In genomic region chr12:109858764-109859163, GRCh38 we compare ENCODE assay signal across 21 cellular contexts. TPM values are rescaled to one million over a fixed set of nuclear protein-coding genes. Genes with fewer than 3 reads are reported as not detected.
DNase-seq lines count a peak whose midpoint lies in the region; ATAC-seq and TF ChIP-seq lines count a peak whose summit lies in the region.
"Had no signal": no experiment of that assay in that cellular context is flagged by ENCODE, and none has a peak within 500 bp of the region (broad histone marks: within the 10 kb centered on the region; RNA-seq: fewer than 3 reads in every experiment).

No MANE protein-coding gene starts in this region.

- H3K4me2 ChIP-seq in osteoblast (ENCODE audit: insufficient read depth, low read length), result no peak overlapping the region

- POLR2A ChIA-PET in activated CD8-positive, alpha-beta T cell treated with anti-CD3 and anti-CD28 coated beads for 36 hours (lab: Charles Lee), result interaction anchor here (0.6 to 1.2 kb wide), 3 partner anchors 9 to 181 kb away, joined by 3 read pairs; no protein-coding TSS in a partner anchor

- H3K79me2 ChIP-seq in osteoblast (ENCODE audit: insufficient read depth, low read length), result peaks cover 27% of the 10 kb centered on the region

- peak; percentile 64 for ATAC-seq in activated CD8-positive, alpha-beta memory T cell treated with anti-CD3 and anti-CD28 coated beads, Interleukin-2, amount 10 ng/mL, durations not matched to agents 7 days and 5 days
- ATAC-seq in activated CD8-positive, alpha-beta T cell treated with anti-CD3 and anti-CD28 coated beads for 36 hours, result peak; percentile 37
- ATAC-seq in HG03095 (IDR thresholded peaks at IDR 0.05; ENCODE audit: unreplicated experiment) (no peak), HG02678 (IDR thresholded peaks at IDR 0.05; ENCODE audit: unreplicated experiment) (no peak)
- ATAC-seq: lower lobe of right lung had no signal

- H3K4me3 ChIP-seq in osteoblast (ENCODE audit: insufficient read depth, low read length), result no peak overlapping the region
- H3K4me3 ChIP-seq: HAP-1, lower lobe of right lung, prostate gland, sigmoid colon, SK-N-MC, tibial artery had no signal

- DNase-seq in activated CD8-positive, alpha-beta memory T cell treated with anti-CD3 and anti-CD28 coated beads, Interleukin-2, amount 10 ng/mL, durations not matched to agents 7 days and 5 days, result no peak
- no peak for DNase-seq in activated CD8-positive, alpha-beta memory T cell treated with anti-CD3 and anti-CD28 coated beads, Interleukin-2, amount 50 U/mL, for 48 hours
- no peak for DNase-seq in activated CD8-positive, alpha-beta T cell treated with anti-CD3 and anti-CD28 coated beads for 36 hours
- no peak for DNase-seq in immature natural killer cell
- no peak for DNase-seq in osteoblast (ENCODE audit: insufficient read length, low spot score, missing footprints)
- DNase-seq: 8988T; activated CD4-positive, alpha-beta T cell treated with anti-CD3 and anti-CD28 coated beads for 4 hours; KG1; lower lobe of right lung; NCI-H1436 treated with DMSO at 0.1 percent for 48 hours; sigmoid colon; stimulated activated naive CD4-positive, alpha-beta T cell treated with Interleukin-2 at 50 U/mL for 16 hours; tibial artery had no signal

- H3K36me3 Mint-ChIP-seq in activated CD8-positive, alpha-beta memory T cell treated with anti-CD3 and anti-CD28 coated beads, Interleukin-2, amount 10 ng/mL, durations not matched to agents 7 days and 5 days, result peaks cover 1% of the 10 kb centered on the region
- H3K36me3 Mint-ChIP-seq in activated CD8-positive, alpha-beta T cell treated with anti-CD3 and anti-CD28 coated beads for 36 hours (ENCODE audit: low read depth), result peaks cover 4% of the 10 kb centered on the region
- H3K36me3 Mint-ChIP-seq in immature natural killer cell, result peaks cover 0 to 7% (median 3%) of the 10 kb centered on the region in 3 donors
- peaks cover 5% of the 10 kb centered on the region for H3K36me3 Mint-ChIP-seq in stimulated activated naive CD8-positive, alpha-beta T cell treated with anti-CD3 and anti-CD28 coated beads, Interleukin-15, Interleukin-2, amounts not matched to agents 100 ng/mL and 50 ng/mL, for 24 hours (ENCODE audit: low read depth)

- no peak overlapping the region for H3K4me3 Mint-ChIP-seq in activated CD8-positive, alpha-beta memory T cell treated with anti-CD3 and anti-CD28 coated beads, Interleukin-2, amount 10 ng/mL, durations not matched to agents 7 days and 5 days
- no peak overlapping the region for H3K4me3 Mint-ChIP-seq in activated CD8-positive, alpha-beta T cell treated with anti-CD3 and anti-CD28 coated beads for 36 hours
- H3K4me3 Mint-ChIP-seq in immature natural killer cell, result no peak overlapping the region
- H3K4me3 Mint-ChIP-seq in stimulated activated naive CD8-positive, alpha-beta T cell treated with anti-CD3 and anti-CD28 coated beads, Interleukin-15, Interleukin-2, amounts not matched to agents 100 ng/mL and 50 ng/mL, for 24 hours, result no peak overlapping the region
- H3K4me3 Mint-ChIP-seq: T-helper 1 cell treated with Interleukin-12 subunit alpha and Interleukin-12 subunit beta and Interleukin-4 antibody, amounts not matched to agents 30 μg/mL and 1 μg/mL, for 36 hours had no signal

- no peak overlapping the region for H3K27ac ChIP-seq in osteoblast (ENCODE audit: low read depth, low read length)
- H3K27ac ChIP-seq: epithelial cell of prostate, lower lobe of right lung, prostate gland, sigmoid colon, SK-N-MC, tibial artery had no signal

- CTCF ChIA-PET in activated CD8-positive, alpha-beta memory T cell treated with anti-CD3 and anti-CD28 coated beads, Interleukin-2, amount 10 ng/mL, durations not matched to agents 7 days and 5 days (lab: Charles Lee), result interaction anchor here (1.2 to 3.4 kb wide), 4 partner anchors 9 to 24 kb away, joined by 3 to 32 read pairs (median 4); no protein-coding TSS in a partner anchor
- CTCF ChIA-PET in activated CD8-positive, alpha-beta T cell treated with anti-CD3 and anti-CD28 coated beads for 36 hours (lab: Charles Lee), result interaction anchor here (0.7 to 6.0 kb wide), 4 partner anchors 14 to 273 kb away, joined by 3 to 27 read pairs (median 3); no protein-coding TSS in a partner anchor

- H2AFZ ChIP-seq in osteoblast (ENCODE audit: low read length), result no peak overlapping the region

- intact Hi-C loops in activated CD8-positive, alpha-beta T cell treated with anti-CD3 and anti-CD28 coated beads for 36 hours (cut with micrococcal nuclease), result no loop called here

- H4K20me1 ChIP-seq in osteoblast (ENCODE audit: insufficient read depth, low read length), result peaks cover 11% of the 10 kb centered on the region

- H3K4me1 ChIP-seq in osteoblast (ENCODE audit: insufficient read depth, low read length), result no peaks in the 10 kb centered on the region
- H3K4me1 ChIP-seq: HAP-1, prostate gland had no signal

- H3K4me1 Mint-ChIP-seq in activated CD8-positive, alpha-beta memory T cell treated with anti-CD3 and anti-CD28 coated beads, Interleukin-2, amount 10 ng/mL, durations not matched to agents 7 days and 5 days, result peaks cover 17% of the 10 kb centered on the region
- H3K4me1 Mint-ChIP-seq in activated CD8-positive, alpha-beta T cell treated with anti-CD3 and anti-CD28 coated beads for 36 hours (ENCODE audit: low read depth), result peaks cover 6% of the 10 kb centered on the region
- peaks cover 29 to 31% of the 10 kb centered on the region in 2 donors for H3K4me1 Mint-ChIP-seq in immature natural killer cell
- no peaks in the 10 kb centered on the region for H3K4me1 Mint-ChIP-seq in stimulated activated naive CD8-positive, alpha-beta T cell treated with anti-CD3 and anti-CD28 coated beads, Interleukin-15, Interleukin-2, amounts not matched to agents 100 ng/mL and 50 ng/mL, for 24 hours (ENCODE audit: low read depth)

- H3K27ac Mint-ChIP-seq in activated CD8-positive, alpha-beta memory T cell treated with anti-CD3 and anti-CD28 coated beads, Interleukin-2, amount 10 ng/mL, durations not matched to agents 7 days and 5 days, result peak overlapping the region; percentile 56
- peak overlapping the region; percentile 56 for H3K27ac Mint-ChIP-seq in activated CD8-positive, alpha-beta T cell treated with anti-CD3 and anti-CD28 coated beads for 36 hours
- H3K27ac Mint-ChIP-seq in immature natural killer cell, result peak overlapping the region in 4 of 6 donors; percentile 56 to 76 (median 61)
- peak overlapping the region; percentile 8 for H3K27ac Mint-ChIP-seq in stimulated activated naive CD8-positive, alpha-beta T cell treated with anti-CD3 and anti-CD28 coated beads, Interleukin-15, Interleukin-2, amounts not matched to agents 100 ng/mL and 50 ng/mL, for 24 hours
- H3K27ac Mint-ChIP-seq: T-helper 1 cell treated with Interleukin-12 subunit alpha and Interleukin-12 subunit beta and Interleukin-4 antibody, amounts not matched to agents 30 μg/mL and 1 μg/mL, for 36 hours had no signal

- H3K27me3 ChIP-seq in osteoblast (ENCODE audit: insufficient read depth, low read length), result no peaks in the 10 kb centered on the region
- H3K27me3 ChIP-seq: sigmoid colon, tibial artery had no signal

- H3K9me3 ChIP-seq in osteoblast (ENCODE audit: low read depth, low read length), result no peaks in the 10 kb centered on the region
- H3K9me3 ChIP-seq: HAP-1, lower lobe of right lung, prostate gland, sigmoid colon, tibial artery had no signal

- no peaks in the 10 kb centered on the region for H3K9me3 Mint-ChIP-seq in activated CD8-positive, alpha-beta memory T cell treated with anti-CD3 and anti-CD28 coated beads, Interleukin-2, amount 10 ng/mL, durations not matched to agents 7 days and 5 days (ENCODE audit: low read depth)
- no peaks in the 10 kb centered on the region for H3K9me3 Mint-ChIP-seq in activated CD8-positive, alpha-beta T cell treated with anti-CD3 and anti-CD28 coated beads for 36 hours
- no peaks in the 10 kb centered on the region for H3K9me3 Mint-ChIP-seq in immature natural killer cell
- H3K9me3 Mint-ChIP-seq in stimulated activated naive CD8-positive, alpha-beta T cell treated with anti-CD3 and anti-CD28 coated beads, Interleukin-15, Interleukin-2, amounts not matched to agents 100 ng/mL and 50 ng/mL, for 24 hours, result no peaks in the 10 kb centered on the region
- H3K9me3 Mint-ChIP-seq: T-helper 1 cell treated with Interleukin-12 subunit alpha and Interleukin-12 subunit beta and Interleukin-4 antibody, amounts not matched to agents 30 μg/mL and 1 μg/mL, for 36 hours had no signal

- peaks cover 35% of the 10 kb centered on the region for H3K36me3 ChIP-seq in osteoblast (ENCODE audit: insufficient read depth, low read length)

- no peaks in the 10 kb centered on the region for H3K27me3 Mint-ChIP-seq in activated CD8-positive, alpha-beta memory T cell treated with anti-CD3 and anti-CD28 coated beads, Interleukin-2, amount 10 ng/mL, durations not matched to agents 7 days and 5 days
- no peaks in the 10 kb centered on the region for H3K27me3 Mint-ChIP-seq in activated CD8-positive, alpha-beta T cell treated with anti-CD3 and anti-CD28 coated beads for 36 hours
- H3K27me3 Mint-ChIP-seq in immature natural killer cell (ENCODE audit: low read depth in 3 of 3), result no peaks in the 10 kb centered on the region
- no peaks in the 10 kb centered on the region for H3K27me3 Mint-ChIP-seq in stimulated activated naive CD8-positive, alpha-beta T cell treated with anti-CD3 and anti-CD28 coated beads, Interleukin-15, Interleukin-2, amounts not matched to agents 100 ng/mL and 50 ng/mL, for 24 hours

- TF ChIP-seq CTCF in activated CD8-positive, alpha-beta T cell treated with anti-CD3 and anti-CD28 coated beads for 36 hours (IDR thresholded peaks at IDR 0.05), result no peak
- TF ChIP-seq CTCF in osteoblast (IDR thresholded peaks at IDR 0.05; ENCODE audit: extremely low read depth, low read depth, low read length), result no peak

RNA-seq across cellular contexts. Expression of gene GLTP, which starts 21.6 kb away (rescaled TPM):
- total RNA-seq in activated CD8-positive, alpha-beta memory T cell treated with anti-CD3 and anti-CD28 coated beads, Interleukin-2, amount 10 ng/mL, durations not matched to agents 7 days and 5 days, result 10 to 100 TPM; 16.3 to 19.2 TPM
- total RNA-seq in activated CD8-positive, alpha-beta T cell treated with anti-CD3 and anti-CD28 coated beads for 36 hours, result 10 to 100 TPM; 19.9 to 21.2 TPM
- 10 to 100 TPM; 64.8 to 95.1 (median 71.9) TPM for polyA plus RNA-seq in immature natural killer cell
- total RNA-seq in osteoblast, result 50.3 and 50.7 TPM in 2 replicates

RNA-seq across cellular contexts. Expression of gene TRPV4, which starts 25.6 kb away (rescaled TPM):
- total RNA-seq in activated CD8-positive, alpha-beta memory T cell treated with anti-CD3 and anti-CD28 coated beads, Interleukin-2, amount 10 ng/mL, durations not matched to agents 7 days and 5 days, result not detected
- total RNA-seq in activated CD8-positive, alpha-beta T cell treated with anti-CD3 and anti-CD28 coated beads for 36 hours, result not detected
- polyA plus RNA-seq in immature natural killer cell, result not detected
- 3.2 and 5.8 TPM in 2 replicates for total RNA-seq in osteoblast

RNA-seq across cellular contexts. Expression of gene TCHP, which starts 41.3 kb away (rescaled TPM):
- total RNA-seq in activated CD8-positive, alpha-beta memory T cell treated with anti-CD3 and anti-CD28 coated beads, Interleukin-2, amount 10 ng/mL, durations not matched to agents 7 days and 5 days, result 10 to 100 TPM; 38.4 to 40.1 TPM
- 10 to 100 TPM; 19.9 to 21.0 TPM for total RNA-seq in activated CD8-positive, alpha-beta T cell treated with anti-CD3 and anti-CD28 coated beads for 36 hours
- 10 to 100 TPM in 1 of 3 donors, 1 to 10 TPM in 2; 2.9 to 22.8 (median 9.1) TPM for polyA plus RNA-seq in immature natural killer cell
- total RNA-seq in osteoblast, result 7.7 and 8.7 TPM in 2 replicates

Comparison
In these comparisons a context has a peak if more than half of its experiments do, and no peak if none do; other contexts are left out.
1. ATAC-seq: peak in activated CD8-positive, alpha-beta memory T cell treated with anti-CD3 and anti-CD28 coated beads, Interleukin-2, amount 10 ng/mL, durations not matched to agents 7 days and 5 days (single experiment) and activated CD8-positive, alpha-beta T cell treated with anti-CD3 and anti-CD28 coated beads for 36 hours (single experiment); none in HG03095 (single experiment) and HG02678 (single experiment).
2. H3K27ac Mint-ChIP-seq: peak in every context shown above with its lines; median percentile 61 in immature natural killer cell; 56 in activated CD8-positive, alpha-beta memory T cell treated with anti-CD3 and anti-CD28 coated beads, Interleukin-2, amount 10 ng/mL, durations not matched to agents 7 days and 5 days; 56 in activated CD8-positive, alpha-beta T cell treated with anti-CD3 and anti-CD28 coated beads for 36 hours; 8 in stimulated activated naive CD8-positive, alpha-beta T cell treated with anti-CD3 and anti-CD28 coated beads, Interleukin-15, Interleukin-2, amounts not matched to agents 100 ng/mL and 50 ng/mL, for 24 hours.